18 cellular contexts compared by ENCODE assay signal in the genomic region with DNA sequence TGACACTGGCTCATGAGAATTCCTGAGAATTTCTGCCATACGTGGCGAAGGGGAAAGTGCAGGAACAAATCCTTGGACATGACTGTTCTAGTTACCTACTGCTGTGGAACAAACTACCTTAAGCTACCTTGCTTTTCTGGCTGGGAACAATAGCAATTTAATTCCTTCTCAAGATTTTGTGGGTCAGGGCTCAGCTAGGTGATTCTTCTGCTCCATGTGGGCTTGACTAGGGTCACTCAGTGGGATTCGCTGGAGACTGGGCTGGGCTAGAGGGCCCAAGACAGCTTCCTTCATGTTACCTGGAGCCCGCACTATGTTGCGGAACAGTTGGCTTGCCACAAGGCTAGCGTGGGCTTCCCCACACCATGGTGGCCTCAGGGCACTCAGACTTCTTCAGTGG.
"Had no signal": no experiment of that assay in that cellular context is flagged by ENCODE, and none has a peak within 500 bp of the region (broad histone marks: within the 10 kb centered on the region; RNA-seq: fewer than 3 reads in every experiment).

No MANE protein-coding gene starts in this region.

- H3K9me3 ChIP-seq: esophagus muscularis mucosa, gastroesophageal sphincter, heart left ventricle, left lung, lower lobe of right lung, mucosa of descending colon had no signal

- DNase-seq: dermis blood vessel endothelial cell; dorsolateral prefrontal cortex; effector CD4-positive, alpha-beta T cell; effector memory CD4-positive, alpha-beta T cell; foreskin keratinocyte; heart left ventricle; hippocampal formation; left cardiac atrium; left ventricle myocardium superior; lower lobe of right lung; mesenchymal stem cell; mucosa of descending colon; naive B cell had no signal

- H3K27me3 ChIP-seq: dorsolateral prefrontal cortex, esophagus muscularis mucosa, foreskin keratinocyte, gastroesophageal sphincter, heart left ventricle, left lung had no signal

- H3K36me3 ChIP-seq: esophagus muscularis mucosa, gastroesophageal sphincter, left lung, lower lobe of right lung had no signal

- H3K4me3 ChIP-seq: coronary artery, dorsolateral prefrontal cortex, esophagus muscularis mucosa, gastroesophageal sphincter, heart left ventricle, left lung, lower lobe of right lung, mucosa of descending colon had no signal

- H3K4me3 Mint-ChIP-seq: mesothelial cell of epicardium had no signal

- H3K27ac Mint-ChIP-seq: mesothelial cell of epicardium had no signal

- H3K27ac ChIP-seq: coronary artery, esophagus muscularis mucosa, foreskin keratinocyte, gastroesophageal sphincter, heart left ventricle, left lung, lower lobe of right lung had no signal

- H3K9me3 Mint-ChIP-seq: naive B cell had no signal

- H3K27me3 Mint-ChIP-seq: naive B cell had no signal

- H3K36me3 Mint-ChIP-seq: naive B cell had no signal

- ATAC-seq: foreskin keratinocyte, gastroesophageal sphincter, heart left ventricle, left cardiac atrium, left lung, left ventricle myocardium superior, lower lobe of right lung, mucosa of descending colon had no signal
